In genomic region chr17:80845121-80845862, GRCh38 we compare ENCODE assay signal across 17 cellular contexts.
A peak's percentile ranks its signal among the peaks of the same experiment; 100 is the strongest.
DNase-seq lines count a peak whose midpoint lies in the region; TF ChIP-seq lines count a peak whose summit lies in the region.
"Had no signal": no experiment of that assay in that cellular context is flagged by ENCODE, and none has a peak within 500 bp of the region (broad histone marks: within the 10 kb centered on the region; RNA-seq: fewer than 3 reads in every experiment).

No MANE protein-coding gene starts in this region.

- 77 to 90% methylated on average over 21 to 27 of the region's 27 CpGs for WGBS in endodermal cell (ENCODE audit: insufficient coverage in 1 of 2, insufficient read length in 1 of 2), 2 experiments
- 60 to 79% (median 70%) methylated on average over 26 to 27 of the region's 27 CpGs for WGBS in spleen, 5 donors

- intact Hi-C loops in spleen (cut with DNase I; ENCODE audit: low total_unique reads) = no loop called here

- H3K27me3 Mint-ChIP-seq in activated T-cell treated with anti-CD3 and anti-CD28 coated beads, Interleukin-2, amount 50 U/mL, for 24 hours = no peaks in the 10 kb centered on the region
- no peaks in the 10 kb centered on the region for H3K27me3 Mint-ChIP-seq in endodermal cell (ENCODE audit: insufficient read depth)

- peak overlapping the region; percentile 80 for H3K27ac Mint-ChIP-seq in activated T-cell treated with anti-CD3 and anti-CD28 coated beads, Interleukin-2, amount 50 U/mL, for 24 hours
- H3K27ac Mint-ChIP-seq in endodermal cell = peak overlapping the region; percentile 79

- CTCF ChIA-PET in RWPE1 (lab: Yijun Ruan, JAX) = no interaction called here

- TF ChIP-seq POLR2A in spleen (IDR thresholded peaks at IDR 0.05) = no peak

- H3K4me1 ChIP-seq in endodermal cell (ENCODE audit: control insufficient read depth, insufficient read depth, low read length) (no peaks in the 10 kb centered on the region), spleen (peaks cover 0 to 42% (median 14%) of the 10 kb centered on the region in 6 donors)

- H3K27me3 ChIP-seq in endodermal cell (ENCODE audit: control insufficient read depth, insufficient read depth, low read length, poor library complexity, severe bottlenecking) (no peaks in the 10 kb centered on the region), spleen (replicated peaks in 1 of 7) (no peaks in the 10 kb centered on the region)
- H3K27me3 ChIP-seq: brain microvascular endothelial cell, transverse colon had no signal

- H3K4me3 ChIP-seq in endodermal cell (ENCODE audit: low read length) = no peak overlapping the region
- H3K4me3 ChIP-seq in spleen = no peak overlapping the region
- H3K4me3 ChIP-seq: smooth muscle cell, transverse colon had no signal

- no peak for DNase-seq in activated T-cell treated with anti-CD3 and anti-CD28 coated beads, Interleukin-2, amount 50 U/mL, for 24 hours
- no peak for DNase-seq in activated T-cell treated with anti-CD3 and anti-CD28 coated beads, Interleukin-2, amount 50 U/mL, for 1 hour
- DNase-seq in RWPE1 (ENCODE audit: low spot score) = no peak
- DNase-seq in endodermal cell = no peak
- DNase-seq in spleen = peak; percentile 68
- DNase-seq in NCI-H524 (lab: John Stamatoyannopoulos, UW) = no peak
- DNase-seq in middle frontal gyrus (ENCODE audit: extremely low spot score, low spot score) = no peak
- DNase-seq in NCI-H2081 (lab: John Stamatoyannopoulos, UW) = no peak
- DNase-seq: activated T-cell treated with anti-CD3 and anti-CD28 coated beads, Interleukin-2, amount 50 U/mL, for 48 hours; brain microvascular endothelial cell; DMS153; kidney glomerular epithelial cell; NCI-H526; Right ventricle myocardium superior had no signal

- TF ChIP-seq CTCF in RWPE1 (conservative IDR thresholded peaks at IDR 0.05; ENCODE audit: low read depth) (no peak), endodermal cell (conservative IDR thresholded peaks at IDR 0.05) (no peak), spleen (IDR thresholded peaks at IDR 0.05 in 8 of 11, conservative IDR thresholded peaks at IDR 0.05 in 3 of 11) (no peak)

- no peaks in the 10 kb centered on the region for H3K9me3 ChIP-seq in endodermal cell (ENCODE audit: control insufficient read depth, low read length)
- H3K9me3 ChIP-seq in spleen = no peaks in the 10 kb centered on the region
- H3K9me3 ChIP-seq: transverse colon had no signal

- POLR2A ChIA-PET in RWPE1 (lab: Yijun Ruan, JAX; ENCODE audit: low non-redundant PET) = no interaction called here

- H3K36me3 Mint-ChIP-seq in activated T-cell treated with anti-CD3 and anti-CD28 coated beads, Interleukin-2, amount 50 U/mL, for 24 hours (ENCODE audit: low read depth) = peaks cover 56% of the 10 kb centered on the region
- peaks cover 26% of the 10 kb centered on the region for H3K36me3 Mint-ChIP-seq in endodermal cell (ENCODE audit: low read depth)

- H3K27ac ChIP-seq in RWPE1 = peak overlapping the region; percentile 10; the same call in 1 of the 2 replicates
- H3K27ac ChIP-seq in endodermal cell (ENCODE audit: low read depth, low read length) = no peak overlapping the region
- H3K27ac ChIP-seq in spleen = no peak overlapping the region
- H3K27ac ChIP-seq: brain microvascular endothelial cell, transverse colon had no signal

- no peak overlapping the region for H3K4me3 Mint-ChIP-seq in activated T-cell treated with anti-CD3 and anti-CD28 coated beads, Interleukin-2, amount 50 U/mL, for 24 hours
- no peak overlapping the region for H3K4me3 Mint-ChIP-seq in endodermal cell

- H3K4me1 Mint-ChIP-seq in activated T-cell treated with anti-CD3 and anti-CD28 coated beads, Interleukin-2, amount 50 U/mL, for 24 hours (ENCODE audit: low read depth) = peaks cover 46% of the 10 kb centered on the region
- H3K4me1 Mint-ChIP-seq in endodermal cell = peaks cover 11% of the 10 kb centered on the region

- H3K36me3 ChIP-seq in endodermal cell (ENCODE audit: control insufficient read depth, insufficient read depth, low read length) (peaks cover 15% of the 10 kb centered on the region), spleen (peaks cover 0 to 56% (median 7%) of the 10 kb centered on the region in 6 donors)
- H3K36me3 ChIP-seq: transverse colon had no signal

- H3K9ac ChIP-seq in endodermal cell (ENCODE audit: extremely low read depth, low read length, poor library complexity, severe bottlenecking) = no peak overlapping the region

- H3K9me3 Mint-ChIP-seq in activated T-cell treated with anti-CD3 and anti-CD28 coated beads, Interleukin-2, amount 50 U/mL, for 24 hours = no peaks in the 10 kb centered on the region
- H3K9me3 Mint-ChIP-seq in endodermal cell = no peaks in the 10 kb centered on the region
- H3K9me3 Mint-ChIP-seq: IgD-negative memory B cell had no signal
